In genomic region chr7:11604505-11604904, GRCh38 we compare ENCODE assay signal across 25 cellular contexts.
DNase-seq lines count a peak whose midpoint lies in the region; ATAC-seq, FAIRE-seq and TF ChIP-seq lines count a peak whose summit lies in the region.
"Had no signal": no experiment of that assay in that cellular context is flagged by ENCODE, and none has a peak within 500 bp of the region (broad histone marks: within the 10 kb centered on the region; RNA-seq: fewer than 3 reads in every experiment).

No MANE protein-coding gene starts in this region.

- H3K18ac ChIP-seq in H1 (ENCODE audit: extremely low read depth, low read length): no peak overlapping the region; the same call in 1 of the 2 replicates

- peaks cover 23% of the 10 kb centered on the region for H3K4me1 ChIP-seq in adipocyte (ENCODE audit: control insufficient read depth, insufficient read depth, low read length)
- peaks cover 0 to 6% (median 2%) of the 10 kb centered on the region in 4 experiments; a peak in 2 of 7 replicates for H3K4me1 ChIP-seq in H1 (replicated peaks in 1 of 4; ENCODE audit: control insufficient read depth in 3 of 4, insufficient read depth in 4 of 4, low read length in 3 of 4)
- H3K4me1 ChIP-seq in kidney (ENCODE audit: control insufficient read depth in 1 of 2, insufficient read depth in 1 of 2, low read depth in 1 of 2, low read length in 2 of 2): peaks cover 3 to 4% of the 10 kb centered on the region in 2 donors

- CTCF ChIA-PET in H1 (lab: Charles Lee; ENCODE audit: partially characterized antibody): no interaction called here

- no peaks in the 10 kb centered on the region for H4K20me1 ChIP-seq in H1 (replicated peaks in 1 of 2; ENCODE audit: control insufficient read depth in 1 of 2, insufficient read depth in 2 of 2, low read length in 2 of 2)

- TF ChIP-seq RAD21 in H1 (IDR thresholded peaks at IDR 0.05 in 1 of 2, conservative IDR thresholded peaks at IDR 0.05 in 1 of 2; ENCODE audit: low read depth in 2 of 2, low read length in 2 of 2): no peak

- no peak for ATAC-seq in HG03521 (IDR thresholded peaks at IDR 0.05; ENCODE audit: unreplicated experiment)
- ATAC-seq: K562 had no signal

- H3K9ac ChIP-seq in adipocyte (ENCODE audit: low read length): peak overlapping the region; percentile 52
- no peak overlapping the region for H3K9ac ChIP-seq in H1 (replicated peaks in 1 of 4; ENCODE audit: extremely low read depth in 1 of 4, low read depth in 3 of 4, low read length in 3 of 4)
- H3K9ac ChIP-seq in kidney (ENCODE audit: low read length in 2 of 2): no peak overlapping the region

- H2AFZ ChIP-seq in H1 (ENCODE audit: low read length): no peak overlapping the region
- H2AFZ ChIP-seq: PC-9 had no signal

- no peak overlapping the region; a peak in 1 of 4 replicates for H3K4me2 ChIP-seq in H1 (ENCODE audit: insufficient read depth in 1 of 2, low read depth in 2 of 2, low read length in 2 of 2)
- H3K4me2 ChIP-seq: PC-9 had no signal

- H3K79me1 ChIP-seq in H1 (ENCODE audit: low read depth, low read length): no peaks in the 10 kb centered on the region

- H3K27ac ChIP-seq in H1 (ENCODE audit: low read depth, low read length) (no peak overlapping the region), kidney (ENCODE audit: low read depth in 2 of 2, low read length in 2 of 2) (no peak overlapping the region)
- H3K27ac ChIP-seq: PC-9, RWPE1 had no signal

- no peak for FAIRE-seq in H1 (lab: Jason Lieb, UNC)
- peak; percentile 58 for FAIRE-seq in kidney (lab: Jason Lieb, UNC)
- FAIRE-seq: G401.6, K562 had no signal

- POLR2A ChIA-PET in H1 (lab: Charles Lee; ENCODE audit: partially characterized antibody): no interaction called here

- no peak overlapping the region for H4K5ac ChIP-seq in H1 (ENCODE audit: insufficient read length, low read depth, low read length)

- no peak overlapping the region for H3K56ac ChIP-seq in H1 (replicated peaks; ENCODE audit: insufficient read length, low read depth, low read length)

- intact Hi-C loops in kidney (cut with DNase I) (no loop called here), CD14-positive monocyte (cut with micrococcal nuclease) (no loop called here)

- H3K4me3 ChIP-seq in adipocyte (ENCODE audit: low read length): no peak overlapping the region
- no peak overlapping the region for H3K4me3 ChIP-seq in H1 (ENCODE audit: extremely low read depth in 1 of 4, insufficient read depth in 2 of 4, low read depth in 3 of 4, low read length in 4 of 4)
- H3K4me3 ChIP-seq in kidney (ENCODE audit: low read length in 2 of 2): no peak overlapping the region
- H3K4me3 ChIP-seq: K562, PC-9 had no signal

- WGBS in H1 (ENCODE audit: extremely low coverage in 1 of 2, insufficient coverage in 1 of 2, insufficient read length in 1 of 2, insufficient replicate concordance in 2 of 2, low coverage in 1 of 2, low lambda C conversion rate in 2 of 2, missing lambda C conversion rate in 1 of 2), 2 experiments: 92% methylated on average over 1 of the region's 1 CpG; no CpG with 5 or more reads in 1 of the 2 experiments

- no peaks in the 10 kb centered on the region for H3K79me2 ChIP-seq in H1 (ENCODE audit: control insufficient read depth in 1 of 2, insufficient read depth in 2 of 2, low read length in 2 of 2)

- H2AK5ac ChIP-seq in H1 (ENCODE audit: low read depth, low read length): no peak overlapping the region; the same call in 1 of the 2 replicates

- no peak overlapping the region for H2BK5ac ChIP-seq in H1 (ENCODE audit: low read depth, low read length)

- H2BK12ac ChIP-seq in H1 (ENCODE audit: low read depth, low read length): peak overlapping the region; percentile 72

- TF ChIP-seq POLR2A in H1 (IDR thresholded peaks at IDR 0.05; ENCODE audit: control extremely low read depth in 1 of 2, low read depth in 2 of 2, low read length in 2 of 2): no peak

- TF ChIP-seq EP300 in H1 (IDR thresholded peaks at IDR 0.05; ENCODE audit: borderline replicate concordance in 1 of 2, low read depth in 2 of 2, low read length in 2 of 2): no peak

- no peak overlapping the region for H3K23ac ChIP-seq in H1 (ENCODE audit: insufficient read length)

- H2BK15ac ChIP-seq in H1 (ENCODE audit: low read length): no peak overlapping the region

- H2BK120ac ChIP-seq in H1 (replicated peaks; ENCODE audit: low read depth, low read length): no peak overlapping the region

- no peak for TF ChIP-seq CTCF in H1 (IDR thresholded peaks at IDR 0.05; ENCODE audit: control extremely low read depth in 1 of 3, insufficient read depth in 1 of 3, low read depth in 1 of 3, low read length in 3 of 3)
- TF ChIP-seq CTCF in kidney (IDR thresholded peaks at IDR 0.05; ENCODE audit: borderline replicate concordance, extremely low read depth, insufficient read depth): no peak
- no peak for TF ChIP-seq CTCF in CD14-positive monocyte (IDR thresholded peaks at IDR 0.05)

- no peak overlapping the region for H3K4me3 Mint-ChIP-seq in CD14-positive monocyte
- H3K4me3 Mint-ChIP-seq: CD4-positive, CD25-positive, alpha-beta regulatory T cell had no signal

- H3K27ac Mint-ChIP-seq in CD14-positive monocyte: no peak overlapping the region
- H3K27ac Mint-ChIP-seq: CD4-positive, CD25-positive, alpha-beta regulatory T cell had no signal

- H3K9me3 ChIP-seq in adipocyte (ENCODE audit: control insufficient read depth, low read length) (no peaks in the 10 kb centered on the region), H1 (ENCODE audit: insufficient read depth in 2 of 2, low read depth in 1 of 2, low read length in 1 of 2) (no peaks in the 10 kb centered on the region), kidney (ENCODE audit: control insufficient read depth in 1 of 2, low read length in 2 of 2) (no peaks in the 10 kb centered on the region)

- H3K4ac ChIP-seq in H1 (replicated peaks; ENCODE audit: insufficient read length, low read depth, low read length): no peak overlapping the region

- no peaks in the 10 kb centered on the region for H3K36me3 ChIP-seq in adipocyte (ENCODE audit: control insufficient read depth, insufficient read depth, low read length, severe bottlenecking)
- H3K36me3 ChIP-seq in H1 (ENCODE audit: control insufficient read depth in 2 of 4, insufficient read depth in 4 of 4, low read length in 3 of 4): no peaks in the 10 kb centered on the region
- H3K36me3 ChIP-seq in kidney (ENCODE audit: control insufficient read depth in 1 of 2, insufficient read depth in 2 of 2, low read length in 2 of 2): no peaks in the 10 kb centered on the region

- no peak overlapping the region for H4K91ac ChIP-seq in H1 (replicated peaks; ENCODE audit: insufficient read length, low read length)

- no peak overlapping the region for H2BK20ac ChIP-seq in H1 (ENCODE audit: low read length)

- H3K36me3 Mint-ChIP-seq in CD14-positive monocyte: no peaks in the 10 kb centered on the region
- H3K36me3 Mint-ChIP-seq: CD4-positive, CD25-positive, alpha-beta regulatory T cell had no signal

- H4K8ac ChIP-seq in H1 (ENCODE audit: extremely low read depth, insufficient read depth, low read length): no peak overlapping the region

- H3K23me2 ChIP-seq in H1 (ENCODE audit: low read depth, low read length): no peaks in the 10 kb centered on the region

- DNase-seq in adipocyte (ENCODE audit: low read depth) (peak; percentile 31), H1 (ENCODE audit: low read depth in 1 of 2, low spot score in 2 of 2) (no peak), kidney (no peak), CD14-positive monocyte (ENCODE audit: low spot score) (no peak), NCI-H2196 (lab: John Stamatoyannopoulos, UW; ENCODE audit: unreplicated experiment) (no peak)
- no peak for DNase-seq in effector CD8-positive, alpha-beta T cell (lab: John Stamatoyannopoulos, UW)
- DNase-seq: ACHN; AML-193; CD4-positive, CD25-positive, alpha-beta regulatory T cell; COR-L47; DMS 273 treated with DMSO at 0.1 percent for 48 hours; DND-41; GOT3; NCI-H1105 treated with DMSO at 0.1 percent for 48 hours; NCI-H187; NCI-H2107; NCI-H226; NCI-H524; NCI-H82; PC-9; SIG-M5 had no signal

- H3K9me3 Mint-ChIP-seq in CD14-positive monocyte: peaks cover 0 to 6% (median 0%) of the 10 kb centered on the region in 7 donors

- H3K4me1 Mint-ChIP-seq in CD14-positive monocyte: no peaks in the 10 kb centered on the region
- H3K4me1 Mint-ChIP-seq: CD4-positive, CD25-positive, alpha-beta regulatory T cell had no signal

- H3K27me3 ChIP-seq in adipocyte (replicated peaks; ENCODE audit: control insufficient read depth, insufficient read depth, low read length) (no peaks in the 10 kb centered on the region), H1 (replicated peaks in 1 of 4; ENCODE audit: control insufficient read depth in 3 of 4, extremely low read depth in 1 of 4, insufficient read depth in 3 of 4, low read length in 3 of 4) (no peaks in the 10 kb centered on the region)

- no peak overlapping the region for H3K14ac ChIP-seq in H1 (ENCODE audit: insufficient read length)

- H3K27me3 Mint-ChIP-seq in CD14-positive monocyte (ENCODE audit: low read depth in 3 of 3): no peaks in the 10 kb centered on the region
- H3K27me3 Mint-ChIP-seq: CD4-positive, CD25-positive, alpha-beta regulatory T cell had no signal

TF ChIP-seq in H1, 55 proteins besides CTCF, POLR2A, EP300 and RAD21 (continues in another document):
- TF ChIP-seq ATF3 (IDR thresholded peaks at IDR 0.05; ENCODE audit: insufficient read depth, low read depth, low read length) (no peak), RBBP5 (IDR thresholded peaks at IDR 0.05; ENCODE audit: borderline replicate concordance, low read depth, low read length) (no peak)
